ENCODE assay signal across 17 cellular contexts in genomic region chr14:54193871-54194270, GRCh38.
DNase-seq lines count a peak whose midpoint lies in the region; ATAC-seq and FAIRE-seq lines count a peak whose summit lies in the region.
"Had no signal": no experiment of that assay in that cellular context is flagged by ENCODE, and none has a peak within 500 bp of the region (broad histone marks: within the 10 kb centered on the region; RNA-seq: fewer than 3 reads in every experiment).

No MANE protein-coding gene starts in this region.

- no peak overlapping the region for H3K4me3 ChIP-seq in mesenchymal stem cell (ENCODE audit: insufficient read depth in 1 of 2, low read depth in 1 of 2, low read length in 2 of 2)

- H3K9ac ChIP-seq in mesenchymal stem cell (ENCODE audit: low read length), result no peak overlapping the region

- H3K18ac ChIP-seq in mesenchymal stem cell (ENCODE audit: low read depth in 1 of 2, low read length in 2 of 2), result peak overlapping the region in 1 of 2 experiments; percentile 21

- no peak overlapping the region for H3K4me2 ChIP-seq in mesenchymal stem cell (ENCODE audit: low read length, poor library complexity, severe bottlenecking)

- no peak overlapping the region for H2AK5ac ChIP-seq in mesenchymal stem cell (ENCODE audit: low read length, severe bottlenecking)

- no peaks in the 10 kb centered on the region for H3K79me1 ChIP-seq in mesenchymal stem cell (replicated peaks; ENCODE audit: low read length, poor library complexity, severe bottlenecking)

- H3K9me3 ChIP-seq in mesenchymal stem cell (ENCODE audit: control insufficient read depth, low read length), result no peaks in the 10 kb centered on the region

- no peak overlapping the region for H3K27ac Mint-ChIP-seq in stimulated activated effector memory CD8-positive, alpha-beta T cell treated with anti-CD3 and anti-CD28 coated beads, Interleukin-12 subunit alpha, Interleukin-12 subunit beta, amount 100 ng/mL, for 72 hours
- H3K27ac Mint-ChIP-seq: CD4-positive, alpha-beta T cell; H9; IgD-negative memory B cell had no signal

- H3K36me3 Mint-ChIP-seq in stimulated activated effector memory CD8-positive, alpha-beta T cell treated with anti-CD3 and anti-CD28 coated beads, Interleukin-12 subunit alpha, Interleukin-12 subunit beta, amount 100 ng/mL, for 72 hours, result no peaks in the 10 kb centered on the region
- H3K36me3 Mint-ChIP-seq: IgD-negative memory B cell had no signal

- no peaks in the 10 kb centered on the region for H3K4me1 ChIP-seq in mesenchymal stem cell (ENCODE audit: control insufficient read depth, insufficient read depth, low read depth, low read length)

- H2BK12ac ChIP-seq in mesenchymal stem cell (ENCODE audit: low read length in 2 of 2), result peak overlapping the region in 1 of 2 experiments; percentile 84

- H3K27me3 ChIP-seq in mesenchymal stem cell (ENCODE audit: control insufficient read depth in 1 of 2, insufficient read depth in 1 of 2, low read length in 2 of 2), result no peaks in the 10 kb centered on the region

- H4K91ac ChIP-seq in mesenchymal stem cell (ENCODE audit: low read length), result no peak overlapping the region

- no peak overlapping the region for H3K27ac ChIP-seq in mesenchymal stem cell (ENCODE audit: low read length, poor library complexity, severe bottlenecking)
- H3K27ac ChIP-seq: C4-2B had no signal

- H3K14ac ChIP-seq in mesenchymal stem cell (ENCODE audit: low read length in 2 of 2), result no peak overlapping the region

- H3K4ac ChIP-seq in mesenchymal stem cell (ENCODE audit: low read depth in 1 of 2, low read length in 2 of 2), result no peak overlapping the region

- no peak overlapping the region for H4K8ac ChIP-seq in mesenchymal stem cell (ENCODE audit: low read length)

- no peak overlapping the region for H3K4me3 Mint-ChIP-seq in stimulated activated effector memory CD8-positive, alpha-beta T cell treated with anti-CD3 and anti-CD28 coated beads, Interleukin-12 subunit alpha, Interleukin-12 subunit beta, amount 100 ng/mL, for 72 hours
- H3K4me3 Mint-ChIP-seq: CD4-positive, alpha-beta T cell; H9 had no signal

- H3K36me3 ChIP-seq in mesenchymal stem cell (ENCODE audit: control insufficient read depth in 1 of 2, insufficient read depth in 2 of 2, low read depth in 1 of 2, low read length in 2 of 2), result no peaks in the 10 kb centered on the region

- no peak overlapping the region for H2BK5ac ChIP-seq in mesenchymal stem cell (ENCODE audit: low read depth, low read length, poor library complexity, severe bottlenecking)

- H3K4me1 Mint-ChIP-seq in stimulated activated effector memory CD8-positive, alpha-beta T cell treated with anti-CD3 and anti-CD28 coated beads, Interleukin-12 subunit alpha, Interleukin-12 subunit beta, amount 100 ng/mL, for 72 hours, result no peaks in the 10 kb centered on the region
- H3K4me1 Mint-ChIP-seq: IgD-negative memory B cell had no signal

- peaks cover 3% of the 10 kb centered on the region for H3K9me3 Mint-ChIP-seq in stimulated activated effector memory CD8-positive, alpha-beta T cell treated with anti-CD3 and anti-CD28 coated beads, Interleukin-12 subunit alpha, Interleukin-12 subunit beta, amount 100 ng/mL, for 72 hours

- DNase-seq in HTR-8/SVneo (ENCODE audit: insufficient read length, low spot score), result no peak
- DNase-seq in mesenchymal stem cell, result no peak
- DNase-seq in stimulated activated effector memory CD8-positive, alpha-beta T cell treated with anti-CD3 and anti-CD28 coated beads, Interleukin-12 subunit alpha, Interleukin-12 subunit beta, amount 100 ng/mL, for 72 hours (ENCODE audit: low spot score in 2 of 2), result no peak
- DNase-seq in activated CD4-positive, CD25-positive, alpha-beta regulatory T cell (lab: John Stamatoyannopoulos, UW), result no peak
- DNase-seq in COR-L47 (lab: John Stamatoyannopoulos, UW), result no peak
- DNase-seq: AML-193; CD4-positive, alpha-beta T cell; DMS79 treated with DMSO at 0.1 percent for 48 hours; GF-D8; GOT3; H9; KBM-7 had no signal

- no peak for ATAC-seq in stimulated activated effector memory CD8-positive, alpha-beta T cell treated with anti-CD3 and anti-CD28 coated beads, Interleukin-12 subunit alpha, Interleukin-12 subunit beta, amount 100 ng/mL, for 72 hours
- ATAC-seq in GM18861 (IDR thresholded peaks at IDR 0.05; ENCODE audit: unreplicated experiment), result no peak

- WGBS in mesenchymal stem cell, result 38% methylated on average over 3 of the region's 3 CpGs

- no peak overlapping the region for H2AFZ ChIP-seq in mesenchymal stem cell (ENCODE audit: low read depth, low read length)

- no peak overlapping the region for H3K23ac ChIP-seq in mesenchymal stem cell (ENCODE audit: low read length in 2 of 2)

- peak overlapping the region; percentile 42 for H2BK120ac ChIP-seq in mesenchymal stem cell (ENCODE audit: low read depth, low read length)

- H2BK15ac ChIP-seq in mesenchymal stem cell (ENCODE audit: low read depth, poor library complexity, severe bottlenecking), result no peak overlapping the region

- FAIRE-seq in HTR-8/SVneo (lab: Jason Lieb, UNC) (peak; percentile 74), TTC549 (lab: Jason Lieb, UNC) (peak; percentile 63)
- FAIRE-seq: A204.1 had no signal
